In the genomic region with DNA sequence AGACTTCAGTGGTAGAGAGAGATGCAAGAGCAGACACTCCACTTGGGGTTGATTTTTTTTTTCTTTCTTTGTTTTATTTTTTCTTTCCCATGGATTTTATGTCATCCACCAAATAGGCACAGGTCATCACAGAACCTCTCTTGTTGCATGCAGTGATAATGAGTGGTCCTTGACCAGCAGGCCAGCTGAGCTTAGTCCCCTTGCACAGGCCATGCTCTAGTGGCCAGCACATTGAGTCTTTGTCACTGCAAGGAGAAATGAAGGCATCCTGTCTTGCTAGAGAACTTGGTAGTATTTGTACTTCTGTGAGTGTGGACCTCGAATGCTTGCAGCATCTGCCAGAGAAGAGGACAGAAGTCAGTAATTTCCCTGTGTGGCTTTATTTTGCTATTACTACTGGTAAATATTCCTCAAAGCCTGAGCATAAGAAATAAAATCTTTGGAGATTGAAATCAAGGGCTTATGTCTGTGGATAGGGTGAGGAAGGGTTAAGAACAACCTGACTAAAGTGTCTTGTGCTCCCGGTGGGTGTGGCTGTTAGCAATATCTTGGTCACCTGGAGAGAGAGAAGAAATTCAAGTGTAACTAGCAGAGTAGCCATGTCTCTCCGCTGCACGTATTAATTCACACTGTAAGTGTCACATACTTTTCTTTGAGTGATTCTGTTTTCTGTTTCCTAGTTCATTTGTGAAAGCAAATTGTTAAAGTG, we compare ENCODE assay signal across 18 cellular contexts. TPM values are rescaled to one million over a fixed set of nuclear protein-coding genes. Genes with fewer than 3 reads are reported as not detected.
DNase-seq lines count a peak whose midpoint lies in the region; ATAC-seq, FAIRE-seq and TF ChIP-seq lines count a peak whose summit lies in the region.
"Had no signal": no experiment of that assay in that cellular context is flagged by ENCODE, and none has a peak within 500 bp of the region (broad histone marks: within the 10 kb centered on the region; RNA-seq: fewer than 3 reads in every experiment).

No MANE protein-coding gene starts in this region.

- peaks cover 0 to 15% of the 10 kb centered on the region in 2 donors for H3K36me3 ChIP-seq in gastrocnemius medialis

- peaks cover 53% of the 10 kb centered on the region for H3K4me1 Mint-ChIP-seq in activated CD4-positive, alpha-beta T cell treated with anti-CD3 and anti-CD28 coated beads, Interleukin-2, amount 10 ng/mL, durations not matched to agents 7 days and 5 days
- H3K4me1 Mint-ChIP-seq in T-cell (peaks cover 51 to 54% (median 53%) of the 10 kb centered on the region in 3 donors), endothelial cell (ENCODE audit: unreplicated experiment) (no peaks in the 10 kb centered on the region)
- H3K4me1 Mint-ChIP-seq in stimulated activated effector memory CD8-positive, alpha-beta T cell treated with anti-CD3 and anti-CD28 coated beads, Interleukin-12 subunit alpha, Interleukin-12 subunit beta, amount 100 ng/mL, for 72 hours: peaks cover 51% of the 10 kb centered on the region

- CTCF ChIA-PET in activated CD4-positive, alpha-beta T cell treated with anti-CD3 and anti-CD28 coated beads, Interleukin-2, amount 10 ng/mL, durations not matched to agents 7 days and 5 days (lab: Charles Lee): interaction anchor here (0.7 kb wide), 1 partner anchor 76 kb away, joined by 3 read pairs; no protein-coding TSS in a partner anchor
- CTCF ChIA-PET in T-cell (lab: Charles Lee): interaction anchor here in 1 of 2 donors (2.8 kb wide), 1 partner anchor 20 kb away, joined by 13 read pairs; no protein-coding TSS in a partner anchor

- no peak overlapping the region for H3K4me3 ChIP-seq in gastrocnemius medialis
- H3K4me3 ChIP-seq: colonic mucosa, left ventricle myocardium inferior, right atrium auricular region had no signal

- no peak for DNase-seq in activated CD4-positive, alpha-beta T cell treated with anti-CD3 and anti-CD28 coated beads, Interleukin-2, amount 10 ng/mL, durations not matched to agents 7 days and 5 days
- DNase-seq in activated CD4-positive, alpha-beta T cell treated with anti-CD3 and anti-CD28 coated beads for 4 hours: no peak
- DNase-seq in T-cell (no peak), endothelial cell (ENCODE audit: low spot score) (no peak), RCC 7860 (ENCODE audit: low spot score) (no peak), gastrocnemius medialis (no peak)
- no peak for DNase-seq in stimulated activated effector memory CD8-positive, alpha-beta T cell treated with anti-CD3 and anti-CD28 coated beads, Interleukin-12 subunit alpha, Interleukin-12 subunit beta, amount 100 ng/mL, for 72 hours (ENCODE audit: low spot score in 2 of 2)
- DNase-seq: activated CD8-positive, alpha-beta memory T cell treated with anti-CD3 and anti-CD28 coated beads for 24 hours; colonic mucosa; HCEC 1CT; hypothalamus; left ventricle myocardium inferior; NCI-H2107; T1000 had no signal

- peak overlapping the region; percentile 67 for H3K27ac Mint-ChIP-seq in activated CD4-positive, alpha-beta T cell treated with anti-CD3 and anti-CD28 coated beads, Interleukin-2, amount 10 ng/mL, durations not matched to agents 7 days and 5 days
- H3K27ac Mint-ChIP-seq in T-cell: peak overlapping the region; percentile 68 to 98
- H3K27ac Mint-ChIP-seq in endothelial cell (ENCODE audit: unreplicated experiment): peak overlapping the region; percentile 10
- H3K27ac Mint-ChIP-seq in stimulated activated effector memory CD8-positive, alpha-beta T cell treated with anti-CD3 and anti-CD28 coated beads, Interleukin-12 subunit alpha, Interleukin-12 subunit beta, amount 100 ng/mL, for 72 hours: peak overlapping the region; percentile 100

- TF ChIP-seq POLR2A in gastrocnemius medialis (IDR thresholded peaks at IDR 0.05): no peak

- H3K36me3 Mint-ChIP-seq in activated CD4-positive, alpha-beta T cell treated with anti-CD3 and anti-CD28 coated beads, Interleukin-2, amount 10 ng/mL, durations not matched to agents 7 days and 5 days (ENCODE audit: low read depth): peaks cover 49% of the 10 kb centered on the region
- H3K36me3 Mint-ChIP-seq in T-cell (peaks cover 18% of the 10 kb centered on the region), endothelial cell (ENCODE audit: low read depth, unreplicated experiment) (peaks cover 26% of the 10 kb centered on the region)
- H3K36me3 Mint-ChIP-seq in stimulated activated effector memory CD8-positive, alpha-beta T cell treated with anti-CD3 and anti-CD28 coated beads, Interleukin-12 subunit alpha, Interleukin-12 subunit beta, amount 100 ng/mL, for 72 hours: peaks cover 89% of the 10 kb centered on the region

- no peak for TF ChIP-seq CTCF in endothelial cell (IDR thresholded peaks at IDR 0.05; ENCODE audit: unreplicated experiment)
- no peak for TF ChIP-seq CTCF in gastrocnemius medialis (IDR thresholded peaks at IDR 0.05 in 4 of 5, conservative IDR thresholded peaks at IDR 0.05 in 1 of 5)

- intact Hi-C loops in gastrocnemius medialis (cut with DNase I; ENCODE audit: low total_unique reads): no loop called here

- H3K9me3 Mint-ChIP-seq in activated CD4-positive, alpha-beta T cell treated with anti-CD3 and anti-CD28 coated beads, Interleukin-2, amount 10 ng/mL, durations not matched to agents 7 days and 5 days: no peaks in the 10 kb centered on the region
- H3K9me3 Mint-ChIP-seq in T-cell (no peaks in the 10 kb centered on the region), endothelial cell (ENCODE audit: unreplicated experiment) (no peaks in the 10 kb centered on the region)
- H3K9me3 Mint-ChIP-seq in stimulated activated effector memory CD8-positive, alpha-beta T cell treated with anti-CD3 and anti-CD28 coated beads, Interleukin-12 subunit alpha, Interleukin-12 subunit beta, amount 100 ng/mL, for 72 hours: no peaks in the 10 kb centered on the region

- FAIRE-seq in RCC 7860 (lab: Jason Lieb, UNC): no peak
- FAIRE-seq: A204.1 had no signal

- H3K27me3 ChIP-seq in gastrocnemius medialis: no peaks in the 10 kb centered on the region
- H3K27me3 ChIP-seq: colonic mucosa, right atrium auricular region had no signal

- peak overlapping the region; percentile 2 for H3K4me3 Mint-ChIP-seq in activated CD4-positive, alpha-beta T cell treated with anti-CD3 and anti-CD28 coated beads, Interleukin-2, amount 10 ng/mL, durations not matched to agents 7 days and 5 days
- H3K4me3 Mint-ChIP-seq in T-cell (peak overlapping the region in 2 of 3 donors; percentile 29 to 88), endothelial cell (ENCODE audit: unreplicated experiment) (peak overlapping the region; percentile 5)
- H3K4me3 Mint-ChIP-seq in stimulated activated effector memory CD8-positive, alpha-beta T cell treated with anti-CD3 and anti-CD28 coated beads, Interleukin-12 subunit alpha, Interleukin-12 subunit beta, amount 100 ng/mL, for 72 hours: peak overlapping the region; percentile 89

- H3K9me3 ChIP-seq in gastrocnemius medialis: no peaks in the 10 kb centered on the region
- H3K9me3 ChIP-seq: colonic mucosa, left ventricle myocardium inferior, right atrium auricular region had no signal

- in situ Hi-C loops in gastrocnemius medialis (cut with MboI; ENCODE audit: low sequenced_read_pairs in 4 of 4): no loop called here

- ATAC-seq in T-cell (replicated peaks in 1 of 4): no peak
- ATAC-seq in stimulated activated effector memory CD8-positive, alpha-beta T cell treated with anti-CD3 and anti-CD28 coated beads, Interleukin-12 subunit alpha, Interleukin-12 subunit beta, amount 100 ng/mL, for 72 hours: no peak
- no peak for ATAC-seq in HG02610 (IDR thresholded peaks at IDR 0.05; ENCODE audit: unreplicated experiment)
- no peak for ATAC-seq in gastrocnemius medialis

- H3K4me1 ChIP-seq in gastrocnemius medialis: peaks cover 0 to 18% of the 10 kb centered on the region in 2 donors
- H3K4me1 ChIP-seq: colonic mucosa had no signal

- no peak overlapping the region for H3K27ac ChIP-seq in gastrocnemius medialis
- H3K27ac ChIP-seq: left ventricle myocardium inferior, RWPE1 had no signal

- POLR2A ChIA-PET in activated CD4-positive, alpha-beta T cell treated with anti-CD3 and anti-CD28 coated beads, Interleukin-2, amount 10 ng/mL, durations not matched to agents 7 days and 5 days (lab: Charles Lee): no interaction called here
- POLR2A ChIA-PET in T-cell (lab: Charles Lee): no interaction called here

- no peaks in the 10 kb centered on the region for H3K27me3 Mint-ChIP-seq in activated CD4-positive, alpha-beta T cell treated with anti-CD3 and anti-CD28 coated beads, Interleukin-2, amount 10 ng/mL, durations not matched to agents 7 days and 5 days
- no peaks in the 10 kb centered on the region for H3K27me3 Mint-ChIP-seq in T-cell
- no peaks in the 10 kb centered on the region for H3K27me3 Mint-ChIP-seq in endothelial cell (ENCODE audit: unreplicated experiment)

RNA-seq across cellular contexts. Expression of a gene that starts 45.3 kb away (rescaled TPM):
- total RNA-seq in activated CD4-positive, alpha-beta T cell treated with anti-CD3 and anti-CD28 coated beads, Interleukin-2, amount 10 ng/mL, durations not matched to agents 7 days and 5 days: 1 to 10 TPM; 1.0 to 1.2 TPM
- total RNA-seq in T-cell: under 1 TPM in 4 of 5 donors, not detected in 1; 0.20 to 0.82 (median 0.46) TPM
- total RNA-seq in endothelial cell (ENCODE audit: unreplicated experiment): 20.1 TPM
- 1 to 10 TPM; 2.1 to 4.6 (median 2.5) TPM for total RNA-seq in gastrocnemius medialis

Comparison
In these comparisons a context has a peak if more than half of its experiments do, and no peak if none do; other contexts are left out.
1. H3K27ac Mint-ChIP-seq: peak in every context shown above with its lines; median percentile 100 in stimulated activated effector memory CD8-positive, alpha-beta T cell treated with anti-CD3 and anti-CD28 coated beads, Interleukin-12 subunit alpha, Interleukin-12 subunit beta, amount 100 ng/mL, for 72 hours; 83 in T-cell; 67 in activated CD4-positive, alpha-beta T cell treated with anti-CD3 and anti-CD28 coated beads, Interleukin-2, amount 10 ng/mL, durations not matched to agents 7 days and 5 days; 10 in endothelial cell.
2. H3K4me3 Mint-ChIP-seq: peak in every context shown above with its lines; median percentile 89 in stimulated activated effector memory CD8-positive, alpha-beta T cell treated with anti-CD3 and anti-CD28 coated beads, Interleukin-12 subunit alpha, Interleukin-12 subunit beta, amount 100 ng/mL, for 72 hours; 58 in T-cell; 5 in endothelial cell; 2 in activated CD4-positive, alpha-beta T cell treated with anti-CD3 and anti-CD28 coated beads, Interleukin-2, amount 10 ng/mL, durations not matched to agents 7 days and 5 days.